15 cellular contexts compared by ENCODE assay signal in the genomic region with DNA sequence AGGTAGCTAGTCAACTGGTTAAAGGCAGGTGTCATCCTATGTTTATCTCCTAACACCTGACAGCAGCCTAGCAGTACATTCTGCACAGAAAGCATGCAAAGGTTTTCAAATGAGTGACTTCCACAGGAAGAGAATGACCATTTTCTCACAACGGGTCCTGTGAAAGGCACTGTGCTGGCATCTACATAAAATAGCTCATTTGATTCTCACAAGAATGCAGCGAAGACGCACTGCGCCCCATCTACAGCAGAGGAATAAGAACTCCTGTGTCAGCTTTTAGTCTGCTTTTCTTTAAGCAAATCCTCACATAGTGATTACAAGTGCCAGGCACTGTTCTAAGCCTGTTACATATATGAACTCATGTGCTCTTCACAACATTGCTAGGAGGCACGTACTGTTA.
A peak's percentile ranks its signal among the peaks of the same experiment; 100 is the strongest.
DNase-seq lines count a peak whose midpoint lies in the region; ATAC-seq and TF ChIP-seq lines count a peak whose summit lies in the region.
"Had no signal": no experiment of that assay in that cellular context is flagged by ENCODE, and none has a peak within 500 bp of the region (broad histone marks: within the 10 kb centered on the region; RNA-seq: fewer than 3 reads in every experiment).

No MANE protein-coding gene starts in this region.

- H3K4me1 Mint-ChIP-seq in natural killer cell treated with Interleukin-12 subunit alpha and Interleukin-12 subunit beta and Interleukin-15 and Interleukin-18, amount 100 ng/mL, for 72 hours (ENCODE audit: low read depth in 2 of 2), result peaks cover 13 to 20% of the 10 kb centered on the region in 2 donors
- H3K4me1 Mint-ChIP-seq in natural killer cell, result peaks cover 0 to 18% of the 10 kb centered on the region in 2 donors

- peaks cover 6 to 13% of the 10 kb centered on the region in 2 donors for H3K27me3 Mint-ChIP-seq in natural killer cell treated with Interleukin-12 subunit alpha and Interleukin-12 subunit beta and Interleukin-15 and Interleukin-18, amount 100 ng/mL, for 72 hours
- peaks cover 3 to 7% of the 10 kb centered on the region in 2 donors for H3K27me3 Mint-ChIP-seq in natural killer cell (ENCODE audit: low read depth in 2 of 2)

- no peaks in the 10 kb centered on the region for H3K36me3 Mint-ChIP-seq in natural killer cell treated with Interleukin-12 subunit alpha and Interleukin-12 subunit beta and Interleukin-15 and Interleukin-18, amount 100 ng/mL, for 72 hours
- no peaks in the 10 kb centered on the region for H3K36me3 Mint-ChIP-seq in natural killer cell
- H3K36me3 Mint-ChIP-seq in activated naive CD4-positive, alpha-beta T cell treated with anti-CD3 and anti-CD28 coated beads, Interleukin-2, amount 50 U/mL, for 72 hours, result peaks cover 0 to 13% of the 10 kb centered on the region in 2 donors

- no peak for TF ChIP-seq CTCF in natural killer cell (IDR thresholded peaks at IDR 0.05)
- TF ChIP-seq CTCF in transverse colon (IDR thresholded peaks at IDR 0.05), result no peak
- no peak for TF ChIP-seq CTCF in GM13977 (IDR thresholded peaks at IDR 0.05; ENCODE audit: extremely low read depth, insufficient read depth, missing control alignments)

- H3K4me3 ChIP-seq in muscle layer of colon (ENCODE audit: low read depth in 1 of 2, low read length in 2 of 2) (no peak overlapping the region), transverse colon (no peak overlapping the region)
- H3K4me3 ChIP-seq: BLaER1, HAP-1, lower lobe of right lung, testis had no signal

- H3K27me3 ChIP-seq in muscle layer of colon (ENCODE audit: control insufficient read depth in 1 of 2, insufficient read depth in 2 of 2, low read length in 2 of 2) (no peaks in the 10 kb centered on the region), transverse colon (no peaks in the 10 kb centered on the region)
- H3K27me3 ChIP-seq: BLaER1, testis had no signal

- H3K4me1 ChIP-seq in muscle layer of colon (ENCODE audit: insufficient read depth, low read length), result peaks cover 61% of the 10 kb centered on the region
- H3K4me1 ChIP-seq in transverse colon, result peaks cover 0 to 43% (median 6%) of the 10 kb centered on the region in 4 donors
- H3K4me1 ChIP-seq: testis had no signal

- peak overlapping the region; percentile 6 for H3K4me3 Mint-ChIP-seq in natural killer cell treated with Interleukin-12 subunit alpha and Interleukin-12 subunit beta and Interleukin-15 and Interleukin-18, amount 100 ng/mL, for 72 hours
- H3K4me3 Mint-ChIP-seq in natural killer cell, result no peak overlapping the region

- no peaks in the 10 kb centered on the region for H3K9me3 ChIP-seq in muscle layer of colon (ENCODE audit: low read length)
- H3K9me3 ChIP-seq in transverse colon, result no peaks in the 10 kb centered on the region
- H3K9me3 ChIP-seq: BLaER1, HAP-1, lower lobe of right lung, testis had no signal

- TF ChIP-seq EP300 in transverse colon (IDR thresholded peaks at IDR 0.05; ENCODE audit: low read depth), result no peak

- no peak for TF ChIP-seq POLR2A in transverse colon (IDR thresholded peaks at IDR 0.05)

- H3K9ac ChIP-seq in muscle layer of colon (ENCODE audit: low read length), result peak overlapping the region; percentile 8
- H3K9ac ChIP-seq: BLaER1 had no signal

- H3K27ac ChIP-seq in muscle layer of colon (ENCODE audit: low read depth, low read length) (peak overlapping the region; percentile 17), transverse colon (peak overlapping the region; percentile 42 to 78 (median 70))
- H3K27ac ChIP-seq: BLaER1, lower lobe of right lung, testis had no signal

- intact Hi-C loops in natural killer cell (cut with micrococcal nuclease) (no loop called here), transverse colon (cut with DNase I; ENCODE audit: low total_unique reads) (no loop called here)

- 77 to 84% methylated on average over 5 of the region's 5 CpGs for WGBS in transverse colon (ENCODE audit: low coverage in 1 of 2), 2 donors

- ATAC-seq in natural killer cell treated with Interleukin-12 subunit alpha and Interleukin-12 subunit beta and Interleukin-15 and Interleukin-18, amount 100 ng/mL, for 72 hours, result no peak
- ATAC-seq in natural killer cell, result no peak
- peak; percentile 46 to 51 for ATAC-seq in activated naive CD4-positive, alpha-beta T cell treated with anti-CD3 and anti-CD28 coated beads, Interleukin-2, amount 50 U/mL, for 72 hours

- no peak overlapping the region for H3K27ac Mint-ChIP-seq in natural killer cell treated with Interleukin-12 subunit alpha and Interleukin-12 subunit beta and Interleukin-15 and Interleukin-18, amount 100 ng/mL, for 72 hours
- no peak overlapping the region for H3K27ac Mint-ChIP-seq in natural killer cell
- H3K27ac Mint-ChIP-seq in activated naive CD4-positive, alpha-beta T cell treated with anti-CD3 and anti-CD28 coated beads, Interleukin-2, amount 50 U/mL, for 72 hours, result peak overlapping the region in 1 of 2 donors; percentile 62

- no peak for DNase-seq in natural killer cell treated with Interleukin-12 subunit alpha and Interleukin-12 subunit beta and Interleukin-15 and Interleukin-18, amount 100 ng/mL, for 72 hours (ENCODE audit: low spot score)
- DNase-seq in natural killer cell, result no peak
- no peak for DNase-seq in activated naive CD4-positive, alpha-beta T cell treated with anti-CD3 and anti-CD28 coated beads, Interleukin-2, amount 50 U/mL, for 72 hours (ENCODE audit: low spot score in 2 of 2)
- DNase-seq in transverse colon, result no peak
- no peak for DNase-seq in GM13977 (ENCODE audit: low spot score)
- DNase-seq in kidney glomerular epithelial cell (lab: John Stamatoyannopoulos, UW), result no peak
- no peak for DNase-seq in HUDEP-2 (lab: John Stamatoyannopoulos, UW; ENCODE audit: unreplicated experiment in 76 of 76)
- DNase-seq: DND-41, lower lobe of right lung, occipital lobe, Right ventricle myocardium superior, testis had no signal

- in situ Hi-C loops in transverse colon (cut with MboI; ENCODE audit: low pct_ligation_motif_present in 1 of 4, low pct_unique_long_range_greater_than_20kb in 1 of 4, low sequenced_read_pairs in 3 of 4), result no loop called here
- in situ Hi-C loops in GM13977 (cut with MboI; ENCODE audit: low pct_unique_long_range_greater_than_20kb, low sequenced_read_pairs, unreplicated experiment), result no loop called here

- H3K36me3 ChIP-seq in muscle layer of colon (ENCODE audit: insufficient read depth, low read length), result no peaks in the 10 kb centered on the region
- H3K36me3 ChIP-seq in transverse colon, result no peaks in the 10 kb centered on the region
- H3K36me3 ChIP-seq: BLaER1, HAP-1, lower lobe of right lung had no signal

- no peaks in the 10 kb centered on the region for H3K9me3 Mint-ChIP-seq in natural killer cell treated with Interleukin-12 subunit alpha and Interleukin-12 subunit beta and Interleukin-15 and Interleukin-18, amount 100 ng/mL, for 72 hours
- H3K9me3 Mint-ChIP-seq in natural killer cell, result no peaks in the 10 kb centered on the region
- H3K9me3 Mint-ChIP-seq in activated naive CD4-positive, alpha-beta T cell treated with anti-CD3 and anti-CD28 coated beads, Interleukin-2, amount 50 U/mL, for 72 hours, result no peaks in the 10 kb centered on the region

Comparison
In these comparisons a context has a peak if more than half of its experiments do, and no peak if none do; other contexts are left out.
1. ATAC-seq: peak in activated naive CD4-positive, alpha-beta T cell treated with anti-CD3 and anti-CD28 coated beads, Interleukin-2, amount 50 U/mL, for 72 hours (2 of 2); none in natural killer cell treated with Interleukin-12 subunit alpha and Interleukin-12 subunit beta and Interleukin-15 and Interleukin-18, amount 100 ng/mL, for 72 hours (0 of 2) and natural killer cell (0 of 3).